In the genomic region with DNA sequence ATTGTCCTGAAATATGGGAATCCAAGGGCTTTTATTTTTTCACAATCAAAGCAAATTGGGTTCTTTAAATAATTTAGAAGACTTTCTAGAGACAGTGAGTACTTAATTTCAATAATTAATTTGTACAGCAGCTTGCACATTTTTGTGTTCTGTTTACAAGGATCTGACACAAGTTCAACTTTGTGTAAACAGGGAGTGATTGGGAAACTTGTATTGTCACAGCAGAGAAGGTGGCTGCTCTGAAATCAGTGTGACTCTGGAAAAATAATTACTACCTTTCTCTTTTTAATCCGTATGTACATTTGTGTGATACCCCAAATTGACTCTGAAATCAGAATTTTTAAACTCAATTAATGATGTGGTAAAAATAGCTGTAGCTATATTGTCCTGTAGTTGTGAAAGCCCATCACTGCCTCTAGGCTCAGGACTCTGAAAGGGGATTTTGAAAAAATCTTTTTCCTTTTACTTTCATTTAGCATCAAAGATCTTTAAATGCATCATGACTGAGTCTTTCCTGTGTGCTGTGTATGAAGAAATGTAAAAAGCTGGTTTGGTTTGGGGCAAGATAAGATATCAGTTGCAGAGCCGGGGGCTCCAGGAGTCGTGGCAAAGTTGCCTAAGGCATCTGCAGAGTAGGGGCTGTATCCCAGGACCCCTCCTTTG, we compare ENCODE assay signal across 11 cellular contexts. TPM values are rescaled to one million over a fixed set of nuclear protein-coding genes. Genes with fewer than 3 reads are reported as not detected.
DNase-seq lines count a peak whose midpoint lies in the region; ATAC-seq and TF ChIP-seq lines count a peak whose summit lies in the region.
"Had no signal": no experiment of that assay in that cellular context is flagged by ENCODE, and none has a peak within 500 bp of the region (broad histone marks: within the 10 kb centered on the region; RNA-seq: fewer than 3 reads in every experiment).

No MANE protein-coding gene starts in this region.

- no peaks in the 10 kb centered on the region for H3K9me3 Mint-ChIP-seq in MCF 10A (ENCODE audit: unreplicated experiment)
- H3K9me3 Mint-ChIP-seq: dendritic cell treated with granulocyte-macrophage colony-stimulating factor and Interleukin-4, amounts not matched to agents 40 ng/mL and 50 ng/mL, for 4 days had no signal

- intact Hi-C loops in MCF 10A (cut with micrococcal nuclease), result loop anchor here (2.0 to 10.0 kb wide), 2 partner anchors 406 to 768 kb away; no protein-coding TSS in a partner anchor

- no peaks in the 10 kb centered on the region for H3K4me1 Mint-ChIP-seq in MCF 10A (ENCODE audit: insufficient read depth, unreplicated experiment)

- DNase-seq in GM10248 (ENCODE audit: extremely low spot score) (peak; percentile 35), M059J (ENCODE audit: low read depth) (peak; percentile 31), MCF 10A (ENCODE audit: unreplicated experiment) (no peak), SK-N-DZ (ENCODE audit: low spot score) (no peak), NCI-H2171 treated with DMSO at 0.1 percent for 48 hours (lab: John Stamatoyannopoulos, UW) (no peak)
- DNase-seq in stimulated activated naive CD4-positive, alpha-beta T cell treated with Interleukin-2 at 50 U/mL for 16 hours (lab: John Stamatoyannopoulos, UW), result no peak
- DNase-seq: NCI-H774, substantia nigra had no signal

- CTCF ChIA-PET in GM10248 (lab: Yijun Ruan, JAX) (interaction anchor here (0.7 to 10.0 kb wide), 19 partner anchors 10 to 962 kb away, joined by 3 to 146 read pairs (median 4); partner anchors contain the start of gene GFM1), MCF 10A (lab: Yijun Ruan, JAX) (interaction anchor here (0.8 to 11.5 kb wide), 19 partner anchors 9 to 690 kb away, joined by 3 to 231 read pairs (median 6); no protein-coding TSS in a partner anchor)

- H3K27me3 Mint-ChIP-seq in MCF 10A (ENCODE audit: insufficient read depth, unreplicated experiment), result no peaks in the 10 kb centered on the region

- TF ChIP-seq CTCF in GM10248 (IDR thresholded peaks at IDR 0.05; ENCODE audit: control extremely low read depth, extremely low read depth, low read depth, missing control alignments), result no peak
- TF ChIP-seq CTCF in MCF 10A (IDR thresholded peaks at IDR 0.05; ENCODE audit: unreplicated experiment), result no peak

- no peaks in the 10 kb centered on the region for H3K36me3 Mint-ChIP-seq in MCF 10A (ENCODE audit: insufficient read depth, unreplicated experiment)

- no TSS peak for BruUV-seq in MCF 10A (replicated peaks; lab: Mats Ljungman, UMichigan)

- H3K4me3 Mint-ChIP-seq in MCF 10A (ENCODE audit: unreplicated experiment), result no peak overlapping the region
- H3K4me3 Mint-ChIP-seq: dendritic cell treated with granulocyte-macrophage colony-stimulating factor and Interleukin-4, amounts not matched to agents 40 ng/mL and 50 ng/mL, for 4 days had no signal

- H3K27ac Mint-ChIP-seq in MCF 10A (ENCODE audit: low read depth, unreplicated experiment), result no peak overlapping the region
- H3K27ac Mint-ChIP-seq: dendritic cell treated with granulocyte-macrophage colony-stimulating factor and Interleukin-4, amounts not matched to agents 40 ng/mL and 50 ng/mL, for 4 days had no signal

- POLR2A ChIA-PET in GM10248 (lab: Yijun Ruan, JAX) (no interaction called here), MCF 10A (lab: Yijun Ruan, JAX) (interaction anchor here (0.5 kb wide), 1 partner anchor 57 kb away, joined by 3 read pairs; no protein-coding TSS in a partner anchor)

- ATAC-seq in GM19395 (IDR thresholded peaks at IDR 0.05; ENCODE audit: unreplicated experiment), result peak; percentile 84
- ATAC-seq in HG02884 (IDR thresholded peaks at IDR 0.05; ENCODE audit: unreplicated experiment), result peak; percentile 92

RNA-seq across cellular contexts. Expression of gene MFSD1, which starts 45.1 kb away (rescaled TPM):
- total RNA-seq in M059J (2014; rRNA removed; shearing (Covaris generic)), result 139 and 180 TPM in 2 replicates
- total RNA-seq in MCF 10A (2022), result 28.9 and 34.7 TPM in 2 replicates
- 64.7 and 66.2 TPM in 2 replicates for polyA plus RNA-seq in SK-N-DZ (2014; cell fraction: cytosol; rRNA removed)
- 30.5 and 36.8 TPM in 2 replicates for polyA plus RNA-seq in SK-N-DZ (2014; cell fraction: nucleus; rRNA removed)

Comparison
In these comparisons a context has a peak if more than half of its experiments do, and no peak if none do; other contexts are left out.
1. DNase-seq: peak in GM10248 (single experiment) and M059J (single experiment); none in MCF 10A (single experiment), SK-N-DZ (single experiment), NCI-H2171 treated with DMSO at 0.1 percent for 48 hours (single experiment) and stimulated activated naive CD4-positive, alpha-beta T cell treated with Interleukin-2 at 50 U/mL for 16 hours (single experiment).